In genomic region chr20:44948513-44948912, GRCh38 we compare ENCODE assay signal across 1 cellular context.
TF ChIP-seq lines count a peak whose summit lies in the region.

No MANE protein-coding gene starts in this region.

TF ChIP-seq in HEK293, 187 proteins besides CTCF, POLR2A, EP300 and RAD21 (continued from another document):
- TF ChIP-seq ZNF449 (tag by site-specific recombination; IDR thresholded peaks at IDR 0.05) (no peak), KLF10 (tag by site-specific recombination; IDR thresholded peaks at IDR 0.05) (no peak), SETDB1 (IDR thresholded peaks at IDR 0.05; ENCODE audit: insufficient read length, low read length) (no peak), SALL2 (tag by site-specific recombination; IDR thresholded peaks at IDR 0.05; ENCODE audit: borderline replicate concordance) (no peak), ZFHX2 (tag by site-specific recombination; conservative IDR thresholded peaks at IDR 0.05) (no peak), ZNF394 (tag by site-specific recombination; IDR thresholded peaks at IDR 0.05; ENCODE audit: borderline replicate concordance) (no peak)
